Comparison of ENCODE assay signal across 8 cellular contexts in genomic region chr19:44071824-44072542, GRCh38. TPM values are rescaled to one million over a fixed set of nuclear protein-coding genes. Genes with fewer than 3 reads are reported as not detected.
DNase-seq lines count a peak whose midpoint lies in the region; ATAC-seq and TF ChIP-seq lines count a peak whose summit lies in the region.

ZNF284 (plus strand) TSS chr19:44072159; CDS start chr19:44076390, 4,231 bp downstream.

- no peaks in the 10 kb centered on the region for H3K4me1 ChIP-seq in NT2/D1 (ENCODE audit: insufficient read depth, insufficient read length)
- H3K4me1 ChIP-seq in mucosa of descending colon (ENCODE audit: low read depth) = peaks cover 6% of the 10 kb centered on the region

- peak within 1 kb of the TSS in 6 of 7 donors; percentile 9 to 83 (median 57) for H3K27ac Mint-ChIP-seq in CD14-positive monocyte

- H3K36me3 ChIP-seq in NT2/D1 (ENCODE audit: insufficient read depth, insufficient read length, low read length) (peaks cover 10% of the 10 kb centered on the region), mucosa of descending colon (ENCODE audit: low read depth) (no peaks in the 10 kb centered on the region)

- peaks cover 11% of the 10 kb centered on the region in 2 donors for H3K36me3 Mint-ChIP-seq in CD14-positive monocyte

- peaks cover 3 to 4% (median 3%) of the 10 kb centered on the region in 3 donors for H3K27me3 Mint-ChIP-seq in CD14-positive monocyte (ENCODE audit: low read depth in 3 of 3)

- peak within 1 kb of the TSS; percentile 67 for H3K4me3 ChIP-seq in NT2/D1 (ENCODE audit: insufficient read length, low read depth)
- H3K4me3 ChIP-seq in mucosa of descending colon = peak within 1 kb of the TSS; percentile 30

- DNase-seq in CD14-positive monocyte (ENCODE audit: low spot score) = peak; percentile 79
- peak; percentile 87 for DNase-seq in HK-2 (ENCODE audit: unreplicated experiment)
- peak; percentile 71 for DNase-seq in NT2/D1 (ENCODE audit: low read depth, low spot score)
- peak; percentile 77 for DNase-seq in activated T-cell treated with anti-CD3 and anti-CD28 coated beads for 4 hours
- DNase-seq in epithelial cell of prostate (ENCODE audit: low read depth, low spot score) = peak; percentile 56
- peak; percentile 87 to 89 (median 88) for DNase-seq in mucosa of descending colon
- peak; percentile 52 to 69 for DNase-seq in stimulated activated CD8-positive, alpha-beta memory T cell treated with anti-CD3 and anti-CD28 coated beads, Interleukin-2, amount 100 ng/mL, for 48 hours (ENCODE audit: low read depth in 2 of 2)

- H3K27ac ChIP-seq in epithelial cell of prostate = peak within 1 kb of the TSS; percentile 33

- peak within 1 kb of the TSS; percentile 96 to 98 for H3K4me3 Mint-ChIP-seq in CD14-positive monocyte

- H3K27me3 ChIP-seq in NT2/D1 (ENCODE audit: insufficient read depth, insufficient read length) = peaks cover 10% of the 10 kb centered on the region

- TF ChIP-seq CTCF in CD14-positive monocyte (IDR thresholded peaks at IDR 0.05) (no peak), mucosa of descending colon (IDR thresholded peaks at IDR 0.05) (no peak)

- H3K4me1 Mint-ChIP-seq in CD14-positive monocyte = peaks cover 22% of the 10 kb centered on the region

- peaks cover 11% of the 10 kb centered on the region for H3K9me3 ChIP-seq in NT2/D1 (ENCODE audit: insufficient read depth, low read length)
- H3K9me3 ChIP-seq in mucosa of descending colon = peaks cover 21% of the 10 kb centered on the region

- intact Hi-C loops in CD14-positive monocyte (cut with micrococcal nuclease) (loop anchor here in 1 of 2 donors (10.0 kb wide), 1 partner anchor 247 kb away; the partner anchor contains the start of gene ZNF283), mucosa of descending colon (cut with DNase I, micrococcal nuclease) (no loop called here)

- peaks cover 31 to 64% (median 53%) of the 10 kb centered on the region in 7 donors for H3K9me3 Mint-ChIP-seq in CD14-positive monocyte

- ATAC-seq in GM19395 (IDR thresholded peaks at IDR 0.05; ENCODE audit: unreplicated experiment) = peak; percentile 95
- peak; percentile 100 for ATAC-seq in mucosa of descending colon

- H3K9ac ChIP-seq in NT2/D1 (ENCODE audit: insufficient read length, low read depth) = peak within 1 kb of the TSS; percentile 51

RNA-seq across cellular contexts. Expression of gene ZNF284, which starts in this region (rescaled TPM):
- polyA plus RNA-seq in CD14-positive monocyte = under 1 TPM; 0.04 to 0.13 TPM
- total RNA-seq in mucosa of descending colon = 1 to 10 TPM; 1.9 to 2.3 (median 2.1) TPM

Comparison
In these comparisons a context has a peak if more than half of its experiments do, and no peak if none do; other contexts are left out.
1. Peak in every context shown above with its lines: DNase-seq, ATAC-seq, H3K4me3 ChIP-seq and H3K27ac ChIP-seq.
2. Peak in DNase-seq in CD14-positive monocyte; RNA of the gene not detected or under 1 TPM.